Comparison of ENCODE assay signal across 10 cellular contexts in the genomic region with DNA sequence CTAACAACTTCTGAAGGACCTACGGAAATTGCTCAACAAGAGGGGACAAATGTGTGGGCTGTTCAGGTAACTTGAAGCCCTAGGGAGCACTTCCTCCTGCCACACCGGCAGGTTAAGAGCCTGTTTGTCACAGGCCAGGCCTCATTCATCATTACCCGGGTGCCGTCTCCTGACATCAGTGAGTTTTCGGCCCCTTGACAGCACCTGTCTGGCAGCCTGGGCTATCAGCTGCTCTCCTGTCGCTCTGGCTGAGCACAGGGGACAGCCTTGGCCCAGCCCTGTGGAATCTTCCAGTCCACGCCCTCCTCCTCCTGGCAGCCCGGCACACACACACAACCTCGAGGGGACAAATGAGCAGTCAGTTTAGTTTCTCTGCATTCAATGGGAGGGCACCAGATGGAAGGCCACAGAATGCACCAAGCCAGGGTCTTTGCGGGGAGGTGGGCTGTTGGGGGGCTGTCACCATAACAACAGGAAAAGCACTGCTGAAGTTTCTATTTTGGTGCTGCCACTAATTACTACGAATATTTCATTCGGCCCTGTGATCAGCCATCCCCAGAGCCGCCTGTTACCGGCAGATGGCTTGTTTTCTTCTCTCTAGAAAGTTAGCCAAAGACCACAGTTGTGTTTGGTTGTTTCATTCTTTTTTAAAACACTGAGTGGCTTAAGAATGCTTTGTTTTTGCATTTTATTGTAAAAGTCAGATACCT.
DNase-seq lines count a peak whose midpoint lies in the region; ATAC-seq, FAIRE-seq and TF ChIP-seq lines count a peak whose summit lies in the region.
"Had no signal": no experiment of that assay in that cellular context is flagged by ENCODE, and none has a peak within 500 bp of the region (broad histone marks: within the 10 kb centered on the region; RNA-seq: fewer than 3 reads in every experiment).

No MANE protein-coding gene starts in this region.

- H3K9me3 Mint-ChIP-seq in activated naive CD4-positive, alpha-beta T cell treated with anti-CD3 and anti-CD28 coated beads, Interleukin-2, amount 10 ng/mL, durations not matched to agents 7 days and 5 days = peaks cover 14% of the 10 kb centered on the region

- no peak for TF ChIP-seq POLR2A in Peyer's patch (IDR thresholded peaks at IDR 0.05)

- H3K4me3 ChIP-seq in Peyer's patch (no peak overlapping the region), mucosa of descending colon (no peak overlapping the region), coronary artery (no peak overlapping the region)
- H3K4me3 ChIP-seq: dorsolateral prefrontal cortex had no signal

- no peaks in the 10 kb centered on the region for H3K9me3 ChIP-seq in Peyer's patch
- H3K9me3 ChIP-seq in mucosa of descending colon = no peaks in the 10 kb centered on the region

- no peak overlapping the region for H3K27ac Mint-ChIP-seq in activated naive CD4-positive, alpha-beta T cell treated with anti-CD3 and anti-CD28 coated beads, Interleukin-2, amount 10 ng/mL, durations not matched to agents 7 days and 5 days

- no peaks in the 10 kb centered on the region for H3K36me3 Mint-ChIP-seq in activated naive CD4-positive, alpha-beta T cell treated with anti-CD3 and anti-CD28 coated beads, Interleukin-2, amount 10 ng/mL, durations not matched to agents 7 days and 5 days

- H3K27me3 Mint-ChIP-seq in activated naive CD4-positive, alpha-beta T cell treated with anti-CD3 and anti-CD28 coated beads, Interleukin-2, amount 10 ng/mL, durations not matched to agents 7 days and 5 days = peaks cover 4% of the 10 kb centered on the region

- H3K4me1 Mint-ChIP-seq in activated naive CD4-positive, alpha-beta T cell treated with anti-CD3 and anti-CD28 coated beads, Interleukin-2, amount 10 ng/mL, durations not matched to agents 7 days and 5 days = peaks cover 14% of the 10 kb centered on the region

- H3K4me1 ChIP-seq in Peyer's patch = no peaks in the 10 kb centered on the region
- H3K4me1 ChIP-seq in mucosa of descending colon (ENCODE audit: low read depth) = no peaks in the 10 kb centered on the region

- CTCF ChIA-PET in GM10248 (lab: Yijun Ruan, JAX) = no interaction called here
- CTCF ChIA-PET in activated naive CD4-positive, alpha-beta T cell treated with anti-CD3 and anti-CD28 coated beads, Interleukin-2, amount 10 ng/mL, durations not matched to agents 7 days and 5 days (lab: Charles Lee) = no interaction called here

- H3K4me3 Mint-ChIP-seq in activated naive CD4-positive, alpha-beta T cell treated with anti-CD3 and anti-CD28 coated beads, Interleukin-2, amount 10 ng/mL, durations not matched to agents 7 days and 5 days = no peak overlapping the region

- no peak for FAIRE-seq in D721Med (lab: Jason Lieb, UNC)

- intact Hi-C loops in mucosa of descending colon (cut with DNase I, micrococcal nuclease) = no loop called here

- DNase-seq in GM10248 (ENCODE audit: extremely low spot score) = peak; percentile 39
- peak; percentile 54 to 68 (median 59) for DNase-seq in Peyer's patch
- peak in 2 of 3 donors; percentile 33 to 53 for DNase-seq in mucosa of descending colon
- no peak for DNase-seq in D721Med (ENCODE audit: insufficient read length, low spot score)
- no peak for DNase-seq in activated naive CD4-positive, alpha-beta T cell treated with anti-CD3 and anti-CD28 coated beads, Interleukin-2, amount 10 ng/mL, durations not matched to agents 7 days and 5 days
- no peak for DNase-seq in coronary artery (ENCODE audit: low spot score)
- DNase-seq: occipital lobe had no signal

- H3K27ac ChIP-seq in Peyer's patch = peak overlapping the region in 3 of 4 donors; percentile 8 to 78 (median 48)
- H3K27ac ChIP-seq in coronary artery = no peak overlapping the region

- POLR2A ChIA-PET in GM10248 (lab: Yijun Ruan, JAX) = no interaction called here

- ATAC-seq in HG02840 (IDR thresholded peaks at IDR 0.05; ENCODE audit: low FRiP score, unreplicated experiment) = peak; percentile 65
- peak; percentile 59 for ATAC-seq in mucosa of descending colon
- no peak for ATAC-seq in GM21367 (IDR thresholded peaks at IDR 0.05; ENCODE audit: unreplicated experiment)

- H3K36me3 ChIP-seq in Peyer's patch (no peaks in the 10 kb centered on the region), mucosa of descending colon (ENCODE audit: low read depth) (no peaks in the 10 kb centered on the region)

- no peaks in the 10 kb centered on the region for H3K27me3 ChIP-seq in Peyer's patch
- H3K27me3 ChIP-seq: dorsolateral prefrontal cortex had no signal

- no peak for TF ChIP-seq CTCF in GM10248 (IDR thresholded peaks at IDR 0.05; ENCODE audit: control extremely low read depth, extremely low read depth, low read depth, missing control alignments)
- no peak for TF ChIP-seq CTCF in Peyer's patch (IDR thresholded peaks at IDR 0.05)
- no peak for TF ChIP-seq CTCF in mucosa of descending colon (IDR thresholded peaks at IDR 0.05)
- no peak for TF ChIP-seq CTCF in D721Med (IDR thresholded peaks at IDR 0.05; ENCODE audit: insufficient read depth, missing control alignments)
- no peak for TF ChIP-seq CTCF in coronary artery (IDR thresholded peaks at IDR 0.05)

Comparison
In these comparisons a context has a peak if more than half of its experiments do, and no peak if none do; other contexts are left out.
1. DNase-seq: peak in GM10248 (single experiment), Peyer's patch (3 of 3) and mucosa of descending colon (2 of 3); none in D721Med (single experiment), activated naive CD4-positive, alpha-beta T cell treated with anti-CD3 and anti-CD28 coated beads, Interleukin-2, amount 10 ng/mL, durations not matched to agents 7 days and 5 days (single experiment) and coronary artery (single experiment).
2. H3K27ac ChIP-seq: peak in Peyer's patch (3 of 4); none in coronary artery (0 of 2).